ENCODE assay signal across 20 cellular contexts in genomic region chr5:139956342-139956741, GRCh38.
DNase-seq lines count a peak whose midpoint lies in the region; FAIRE-seq and TF ChIP-seq lines count a peak whose summit lies in the region.
"Had no signal": no experiment of that assay in that cellular context is flagged by ENCODE, and none has a peak within 500 bp of the region (broad histone marks: within the 10 kb centered on the region; RNA-seq: fewer than 3 reads in every experiment).

No MANE protein-coding gene starts in this region.

- no peaks in the 10 kb centered on the region for H3K79me2 ChIP-seq in astrocyte (ENCODE audit: insufficient read depth, low read length)

- no peak overlapping the region for H3K4me3 ChIP-seq in H7 (ENCODE audit: insufficient read depth, low read depth, low read length)
- no peak overlapping the region for H3K4me3 ChIP-seq in astrocyte (ENCODE audit: insufficient read depth, low read depth, low read length)
- no peak overlapping the region for H3K4me3 ChIP-seq in endodermal cell (ENCODE audit: low read length)
- H3K4me3 ChIP-seq: BLaER1, GM23338 had no signal

- H3K4me3 Mint-ChIP-seq in astrocyte (ENCODE audit: unreplicated experiment): no peak overlapping the region
- H3K4me3 Mint-ChIP-seq in endodermal cell: no peak overlapping the region
- H3K4me3 Mint-ChIP-seq: B cell; CD4-positive, CD25-positive, alpha-beta regulatory T cell; CD8-positive, alpha-beta T cell; GM23338 had no signal

- 89 to 93% methylated on average over 3 to 4 of the region's 4 CpGs for WGBS in endodermal cell (ENCODE audit: insufficient coverage in 1 of 2, insufficient read length in 1 of 2), 2 experiments

- H3K9me3 Mint-ChIP-seq in astrocyte (ENCODE audit: unreplicated experiment) (peaks cover 5% of the 10 kb centered on the region), endodermal cell (no peaks in the 10 kb centered on the region)
- H3K9me3 Mint-ChIP-seq: CD8-positive, alpha-beta T cell; GM23338 had no signal

- H3K9me3 ChIP-seq in astrocyte (ENCODE audit: insufficient read depth, low read depth, low read length) (no peaks in the 10 kb centered on the region), endodermal cell (ENCODE audit: control insufficient read depth, low read length) (no peaks in the 10 kb centered on the region)
- H3K9me3 ChIP-seq: BLaER1 had no signal

- no peak overlapping the region for H3K4me2 ChIP-seq in astrocyte (ENCODE audit: low read length)
- H3K4me2 ChIP-seq: BLaER1 had no signal

- no peak for TF ChIP-seq CTCF in astrocyte (IDR thresholded peaks at IDR 0.05; ENCODE audit: insufficient read depth, low read depth, low read length)
- TF ChIP-seq CTCF in endodermal cell (conservative IDR thresholded peaks at IDR 0.05): no peak

- H3K4me1 Mint-ChIP-seq in astrocyte (ENCODE audit: low read depth, unreplicated experiment) (peaks cover under 1% of the 10 kb centered on the region), endodermal cell (peaks cover 33% of the 10 kb centered on the region)
- H3K4me1 Mint-ChIP-seq: B cell had no signal

- no peak overlapping the region for H3K9ac ChIP-seq in astrocyte (ENCODE audit: low read length)
- no peak overlapping the region for H3K9ac ChIP-seq in endodermal cell (ENCODE audit: extremely low read depth, low read length, poor library complexity, severe bottlenecking)
- H3K9ac ChIP-seq: BLaER1 had no signal

- H3K27me3 Mint-ChIP-seq in astrocyte (ENCODE audit: low read depth, unreplicated experiment): peaks cover 59% of the 10 kb centered on the region
- H3K27me3 Mint-ChIP-seq in endodermal cell (ENCODE audit: insufficient read depth): peaks cover 18% of the 10 kb centered on the region

- H3K4me1 ChIP-seq in astrocyte (ENCODE audit: insufficient read depth, low read length) (no peaks in the 10 kb centered on the region), endodermal cell (ENCODE audit: control insufficient read depth, insufficient read depth, low read length) (peaks cover 5% of the 10 kb centered on the region)

- H4K20me1 ChIP-seq in astrocyte (ENCODE audit: insufficient read depth, low read length): no peaks in the 10 kb centered on the region
- H4K20me1 ChIP-seq: BLaER1 had no signal

- in situ Hi-C loops in KBM-7 (cut with MboI; ENCODE audit: low pct_unique_long_range_greater_than_20kb, low sequenced_read_pairs): no loop called here

- 0 out of 2 replicates have a peak, but pooled peaks cover 2% of the 10 kb centered on the region for H3K27me3 ChIP-seq in H7 (ENCODE audit: control insufficient read depth, insufficient read depth, low read length)
- H3K27me3 ChIP-seq in astrocyte (ENCODE audit: insufficient read depth, low read length): peaks cover 13% of the 10 kb centered on the region
- H3K27me3 ChIP-seq in endodermal cell (ENCODE audit: control insufficient read depth, insufficient read depth, low read length, poor library complexity, severe bottlenecking): no peaks in the 10 kb centered on the region
- H3K27me3 ChIP-seq: BLaER1 had no signal

- no peak overlapping the region for H3K27ac ChIP-seq in astrocyte (ENCODE audit: low read depth, low read length)
- no peak overlapping the region for H3K27ac ChIP-seq in endodermal cell (ENCODE audit: low read depth, low read length)
- H3K27ac ChIP-seq: BLaER1, C4-2B had no signal

- peak overlapping the region; percentile 47 for H3K27ac Mint-ChIP-seq in astrocyte (ENCODE audit: unreplicated experiment)
- H3K27ac Mint-ChIP-seq in endodermal cell: no peak overlapping the region
- H3K27ac Mint-ChIP-seq: B cell; CD4-positive, CD25-positive, alpha-beta regulatory T cell; CD8-positive, alpha-beta T cell; GM23338 had no signal

- DNase-seq in H7 (peak; percentile 2), astrocyte (ENCODE audit: low read depth) (no peak), endodermal cell (peak; percentile 36), GF-D8 (lab: John Stamatoyannopoulos, UW) (no peak), KBM-7 (no peak)
- no peak for DNase-seq in activated T-cell treated with anti-CD3 and anti-CD28 coated beads, Interleukin-2, amount 50 U/mL, for 48 hours
- DNase-seq: CD4-positive, CD25-positive, alpha-beta regulatory T cell; DMS 273 treated with DMSO at 0.1 percent for 48 hours; DMS79; EL; GDM1; HCEC 1CT had no signal

- peaks cover 1% of the 10 kb centered on the region for H3K36me3 Mint-ChIP-seq in astrocyte (ENCODE audit: low read depth, unreplicated experiment)
- no peaks in the 10 kb centered on the region for H3K36me3 Mint-ChIP-seq in endodermal cell (ENCODE audit: low read depth)
- H3K36me3 Mint-ChIP-seq: CD4-positive, CD25-positive, alpha-beta regulatory T cell; CD8-positive, alpha-beta T cell had no signal

- no peak overlapping the region for H2AFZ ChIP-seq in astrocyte (ENCODE audit: low read depth, low read length)

- no peak for FAIRE-seq in astrocyte (lab: Jason Lieb, UNC)
- FAIRE-seq: D721Med, GM18507, H54 had no signal

- H3K36me3 ChIP-seq in H7 (replicated peaks; ENCODE audit: control insufficient read depth, insufficient read depth, low read length) (no peaks in the 10 kb centered on the region), astrocyte (ENCODE audit: insufficient read depth, low read length) (no peaks in the 10 kb centered on the region), endodermal cell (ENCODE audit: control insufficient read depth, insufficient read depth, low read length) (no peaks in the 10 kb centered on the region)
- H3K36me3 ChIP-seq: BLaER1 had no signal

Comparison
In these comparisons a context has a peak if more than half of its experiments do, and no peak if none do; other contexts are left out.
1. DNase-seq: peak in H7 (single experiment) and endodermal cell (single experiment); none in astrocyte (single experiment), activated T-cell treated with anti-CD3 and anti-CD28 coated beads, Interleukin-2, amount 50 U/mL, for 48 hours (0 of 2), GF-D8 (single experiment) and KBM-7 (single experiment).